12 cellular contexts compared by ENCODE assay signal in the genomic region with DNA sequence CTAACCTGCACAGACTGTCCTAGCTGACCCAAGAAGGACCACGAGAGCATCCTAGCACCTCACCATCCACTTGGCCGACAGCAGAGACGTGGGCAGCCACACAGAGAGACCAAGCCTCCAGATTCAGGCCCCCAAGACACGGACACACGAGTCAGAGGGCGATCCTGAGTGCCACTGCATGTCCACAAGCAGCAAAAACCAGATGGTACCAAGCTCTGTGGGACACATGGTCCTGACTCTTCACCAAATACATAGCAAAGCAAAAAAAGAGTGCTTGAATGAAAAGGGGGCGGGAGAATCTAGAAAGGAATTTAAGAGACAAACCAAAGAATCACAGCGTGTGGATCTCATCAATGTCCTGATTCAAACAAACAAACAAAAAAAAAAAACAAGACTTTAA. TPM values are rescaled to one million over a fixed set of nuclear protein-coding genes. Genes with fewer than 3 reads are reported as not detected.
DNase-seq lines count a peak whose midpoint lies in the region; ATAC-seq and TF ChIP-seq lines count a peak whose summit lies in the region.
"Had no signal": no experiment of that assay in that cellular context is flagged by ENCODE, and none has a peak within 500 bp of the region (broad histone marks: within the 10 kb centered on the region; RNA-seq: fewer than 3 reads in every experiment).

No MANE protein-coding gene starts in this region.

- peaks cover 51% of the 10 kb centered on the region for H3K9me1 ChIP-seq in IMR-90 (ENCODE audit: insufficient read depth, low read length)

- no TSS peak for BruUV-seq in IMR-90 (replicated peaks; lab: Mats Ljungman, UMichigan)

- TF ChIP-seq POLR2A in IMR-90 (IDR thresholded peaks at IDR 0.05; ENCODE audit: low read depth, low read length) (no peak), prostate gland (IDR thresholded peaks at IDR 0.05) (no peak)

- peak overlapping the region; percentile 88 for H2BK5ac ChIP-seq in IMR-90 (ENCODE audit: low read depth, low read length, poor library complexity, severe bottlenecking)

- in situ Hi-C loops in IMR-90 (cut with MboI; ENCODE audit: low sequenced_read_pairs), result no loop called here

- peak overlapping the region; percentile 97 for H2AK5ac ChIP-seq in IMR-90 (ENCODE audit: low read depth, low read length)

- H3K4me3 ChIP-seq in AG04450 (ENCODE audit: low read depth, low read length) (no peak overlapping the region), IMR-90 (ENCODE audit: insufficient read depth, low read depth, low read length) (no peak overlapping the region), prostate gland (no peak overlapping the region), coronary artery (no peak overlapping the region)
- H3K4me3 ChIP-seq: smooth muscle cell had no signal

- H3K36me3 ChIP-seq in IMR-90 (ENCODE audit: control insufficient read depth, insufficient read depth, low read length), result peaks cover 11% of the 10 kb centered on the region
- H3K36me3 ChIP-seq in prostate gland, result peaks cover 5 to 6% of the 10 kb centered on the region in 2 donors

- no peak overlapping the region; the same call in 1 of the 2 replicates for H3K4me2 ChIP-seq in IMR-90 (ENCODE audit: low read depth, low read length)

- H2BK20ac ChIP-seq in IMR-90 (ENCODE audit: low read depth, low read length), result peak overlapping the region; percentile 6; the same call in 1 of the 2 replicates

- no peaks in the 10 kb centered on the region for H3K9me3 Mint-ChIP-seq in activated CD8-positive, alpha-beta memory T cell treated with anti-CD3 and anti-CD28 coated beads, Interleukin-2, amount 10 ng/mL, durations not matched to agents 7 days and 5 days (ENCODE audit: low read depth)

- H3K27me3 ChIP-seq in AG04450 (ENCODE audit: control insufficient read depth, insufficient read depth, low read length) (no peaks in the 10 kb centered on the region), IMR-90 (ENCODE audit: control insufficient read depth, insufficient read depth, low read length) (no peaks in the 10 kb centered on the region), prostate gland (replicated peaks; ENCODE audit: insufficient read depth) (no peaks in the 10 kb centered on the region)

- no peak for TF ChIP-seq CTCF in AG04450 (IDR thresholded peaks at IDR 0.05; ENCODE audit: low read depth, low read length)
- no peak for TF ChIP-seq CTCF in IMR-90 (conservative IDR thresholded peaks at IDR 0.05; ENCODE audit: low read depth, low read length)
- TF ChIP-seq CTCF in prostate gland (IDR thresholded peaks at IDR 0.05), result no peak
- TF ChIP-seq CTCF in coronary artery (IDR thresholded peaks at IDR 0.05), result no peak

- peak overlapping the region; percentile 53 for H2AFZ ChIP-seq in IMR-90 (replicated peaks; ENCODE audit: low read length, poor library complexity)

- H2BK120ac ChIP-seq in IMR-90 (ENCODE audit: low read depth, low read length), result peak overlapping the region; percentile 70

- H3K4me1 ChIP-seq in IMR-90 (ENCODE audit: control insufficient read depth, insufficient read depth, low read length) (peaks cover 36% of the 10 kb centered on the region), prostate gland (replicated peaks) (peaks cover 49% of the 10 kb centered on the region)

- POLR2A ChIA-PET in AG04450 (lab: Yijun Ruan, JAX) (no interaction called here), IMR-90 (lab: Charles Lee; ENCODE audit: unreplicated experiment) (no interaction called here)

- H4K5ac ChIP-seq in IMR-90 (ENCODE audit: low read depth, low read length), result no peak overlapping the region

- no peak overlapping the region; the same call in 1 of the 2 replicates for H3K18ac ChIP-seq in IMR-90 (ENCODE audit: low read depth, low read length)

- peak overlapping the region; percentile 50 for H4K91ac ChIP-seq in IMR-90 (ENCODE audit: insufficient read depth, low read depth, low read length)

- H3K4me3 Mint-ChIP-seq in activated CD8-positive, alpha-beta memory T cell treated with anti-CD3 and anti-CD28 coated beads, Interleukin-2, amount 10 ng/mL, durations not matched to agents 7 days and 5 days, result no peak overlapping the region

- H4K8ac ChIP-seq in IMR-90 (ENCODE audit: low read depth in 2 of 2, low read length in 2 of 2), result peak overlapping the region in 1 of 2 experiments; percentile 56; a peak in 3 of 4 replicates

- dilution Hi-C loops in IMR-90 (cut with HindIII; ENCODE audit: low sequenced_read_pairs, unreplicated experiment), result no loop called here

- H2BK15ac ChIP-seq in IMR-90 (ENCODE audit: low read depth, low read length), result peak overlapping the region; percentile 59; the same call in 1 of the 3 replicates

- H3K27me3 Mint-ChIP-seq in activated CD8-positive, alpha-beta memory T cell treated with anti-CD3 and anti-CD28 coated beads, Interleukin-2, amount 10 ng/mL, durations not matched to agents 7 days and 5 days, result no peaks in the 10 kb centered on the region

- peak overlapping the region; percentile 39 for H3K27ac ChIP-seq in AG04450 (ENCODE audit: low read depth, low read length)
- peak overlapping the region; percentile 12 for H3K27ac ChIP-seq in IMR-90 (ENCODE audit: insufficient read depth, low read length)
- peak overlapping the region; percentile 60 to 67 for H3K27ac ChIP-seq in prostate gland
- no peak overlapping the region for H3K27ac ChIP-seq in coronary artery

- TF ChIP-seq RAD21 in IMR-90 (IDR thresholded peaks at IDR 0.05; ENCODE audit: low read length), result no peak

- peak overlapping the region; percentile 18 for H2AK9ac ChIP-seq in IMR-90 (replicated peaks; ENCODE audit: low read depth, low read length, poor library complexity)

- ATAC-seq in IMR-90 (ENCODE audit: low read depth), result no peak
- ATAC-seq in activated CD8-positive, alpha-beta memory T cell treated with anti-CD3 and anti-CD28 coated beads, Interleukin-2, amount 10 ng/mL, durations not matched to agents 7 days and 5 days, result no peak

- H3K56ac ChIP-seq in IMR-90 (ENCODE audit: extremely low read depth, insufficient read depth, low read length), result no peak overlapping the region

- intact Hi-C loops in IMR-90 (cut with micrococcal nuclease) (loop anchor here (5.0 kb wide), 1 partner anchor 38 kb away; no protein-coding TSS in a partner anchor), prostate gland (cut with DNase I) (loop anchor here (5.0 kb wide), 1 partner anchor 38 kb away; no protein-coding TSS in a partner anchor)

- H4K20me1 ChIP-seq in IMR-90 (ENCODE audit: insufficient read depth, low read length), result peaks cover 81% of the 10 kb centered on the region

- peaks cover 42 to 94% of the 10 kb centered on the region in 2 experiments for H3K79me1 ChIP-seq in IMR-90 (ENCODE audit: low read depth in 1 of 2, low read length in 2 of 2)

- no peak for DNase-seq in AG04450 (ENCODE audit: low read depth, low spot score)
- peak; percentile 15 for DNase-seq in IMR-90
- peak; percentile 13 for DNase-seq in fibroblast of gingiva (ENCODE audit: low read depth)
- DNase-seq in prostate gland (ENCODE audit: low spot score), result no peak
- no peak for DNase-seq in NCI-H526 treated with DMSO at 0.1 percent for 48 hours (lab: John Stamatoyannopoulos, UW)
- no peak for DNase-seq in coronary artery (ENCODE audit: low spot score)
- no peak for DNase-seq in activated gamma-delta T cell (lab: John Stamatoyannopoulos, UW)
- no peak for DNase-seq in activated CD8-positive, alpha-beta memory T cell treated with anti-CD3 and anti-CD28 coated beads, Interleukin-2, amount 10 ng/mL, durations not matched to agents 7 days and 5 days
- DNase-seq: activated CD4-positive, alpha-beta T cell treated with anti-CD3 and anti-CD28 coated beads, Interleukin-2, amount 50 U/mL, for 48 hours; activated effector memory CD4-positive, alpha-beta T cell treated with anti-CD3 and anti-CD28 coated beads, Interleukin-2, amount 50 U/mL, for 16 hours; T1000 had no signal

- H3K36me3 Mint-ChIP-seq in activated CD8-positive, alpha-beta memory T cell treated with anti-CD3 and anti-CD28 coated beads, Interleukin-2, amount 10 ng/mL, durations not matched to agents 7 days and 5 days, result no peaks in the 10 kb centered on the region

- no peak overlapping the region for H3K9ac ChIP-seq in IMR-90 (ENCODE audit: low read depth, low read length)

- H3K9me3 ChIP-seq in AG04450 (ENCODE audit: control insufficient read depth, insufficient read depth, low read length) (no peaks in the 10 kb centered on the region; the same call in 1 of the 2 replicates), IMR-90 (ENCODE audit: control insufficient read depth, insufficient read depth, low read length) (no peaks in the 10 kb centered on the region), prostate gland (no peaks in the 10 kb centered on the region)

- CTCF ChIA-PET in AG04450 (lab: Charles Lee), result interaction anchor here (0.8 to 2.8 kb wide), 2 partner anchors 16 to 17 kb away, joined by 6 to 26 read pairs; no protein-coding TSS in a partner anchor
- CTCF ChIA-PET in IMR-90 (lab: Yijun Ruan, JAX), result interaction anchor here (2.2 kb wide), 1 partner anchor 16 kb away, joined by 6 read pairs; no protein-coding TSS in a partner anchor
- CTCF ChIA-PET in activated CD8-positive, alpha-beta memory T cell treated with anti-CD3 and anti-CD28 coated beads, Interleukin-2, amount 10 ng/mL, durations not matched to agents 7 days and 5 days (lab: Charles Lee), result interaction anchor here (5.2 kb wide), 1 partner anchor 16 kb away, joined by 25 read pairs; no protein-coding TSS in a partner anchor

- peak overlapping the region; percentile 85 for H3K23ac ChIP-seq in IMR-90 (ENCODE audit: low read depth, low read length)

- no peak overlapping the region for H3K27ac Mint-ChIP-seq in activated CD8-positive, alpha-beta memory T cell treated with anti-CD3 and anti-CD28 coated beads, Interleukin-2, amount 10 ng/mL, durations not matched to agents 7 days and 5 days

- H3K4ac ChIP-seq in IMR-90 (ENCODE audit: low read depth, low read length), result peak overlapping the region; percentile 90

- H3K4me1 Mint-ChIP-seq in activated CD8-positive, alpha-beta memory T cell treated with anti-CD3 and anti-CD28 coated beads, Interleukin-2, amount 10 ng/mL, durations not matched to agents 7 days and 5 days, result peaks cover 20% of the 10 kb centered on the region

- WGBS in IMR-90 (ENCODE audit: extremely low coverage in 2 of 2, insufficient read length in 1 of 2), 2 experiments, result 100% methylated on average over 1 of the region's 8 CpGs; no CpG with 5 or more reads in 1 of the 2 experiments
- 71% methylated on average over 8 of the region's 8 CpGs for WGBS in prostate gland

- peak overlapping the region; percentile 76; the same call in 1 of the 2 replicates for H3K14ac ChIP-seq in IMR-90 (replicated peaks; ENCODE audit: low read depth, low read length)

TF ChIP-seq in IMR-90, 13 proteins besides CTCF, POLR2A, EP300 and RAD21 (continues in another document):
- TF ChIP-seq RFX5 (IDR thresholded peaks at IDR 0.05; ENCODE audit: low read depth, low read length) (no peak), NFE2L2 (IDR thresholded peaks at IDR 0.05; ENCODE audit: low read depth, low read length) (no peak)

RNA-seq across cellular contexts. Expression of a gene that starts 45.2 kb away (rescaled TPM):
- polyA plus RNA-seq in AG04450 (2011; rRNA removed) (12.3 and 15.3 TPM in 2 replicates), IMR-90 (2012; rRNA removed) (30.6 and 45.4 TPM in 2 replicates)
- polyA minus RNA-seq in AG04450 (2011; rRNA and poly(A)+ RNA removed), result 17.5 and 18.0 TPM in 2 replicates
- total RNA-seq in IMR-90 (2012; rRNA removed) (1.3 and 1.7 TPM in 2 replicates), prostate gland (10 to 100 TPM; 39.9 to 41.4 TPM)
- 19.2 and 30.8 TPM in 2 replicates for polyA plus RNA-seq in IMR-90 (2012; cell fraction: cytosol; rRNA removed)
- 39.7 and 78.9 TPM in 2 replicates for polyA plus RNA-seq in IMR-90 (2012; cell fraction: nucleus; rRNA removed; ENCODE audit: low replicate concordance)
- total RNA-seq in activated CD8-positive, alpha-beta memory T cell treated with anti-CD3 and anti-CD28 coated beads, Interleukin-2, amount 10 ng/mL, durations not matched to agents 7 days and 5 days, result 10 to 100 TPM; 40.5 to 47.1 TPM

Comparison
In these comparisons a context has a peak if more than half of its experiments do, and no peak if none do; other contexts are left out.
1. DNase-seq: peak in IMR-90 (single experiment) and fibroblast of gingiva (single experiment); none in AG04450 (single experiment), prostate gland (single experiment), NCI-H526 treated with DMSO at 0.1 percent for 48 hours (single experiment), coronary artery (single experiment), activated gamma-delta T cell (single experiment) and activated CD8-positive, alpha-beta memory T cell treated with anti-CD3 and anti-CD28 coated beads, Interleukin-2, amount 10 ng/mL, durations not matched to agents 7 days and 5 days (single experiment).
2. H3K27ac ChIP-seq: peak in AG04450 (single experiment), IMR-90 (single experiment) and prostate gland (2 of 2); none in coronary artery (0 of 2).
3. RNA of a gene that starts 45.2 kb away (total RNA-seq): 40.5 to 47.1 TPM in activated CD8-positive, alpha-beta memory T cell treated with anti-CD3 and anti-CD28 coated beads, Interleukin-2, amount 10 ng/mL, durations not matched to agents 7 days and 5 days and 39.9 to 41.4 TPM in prostate gland; 1.3 to 1.7 TPM in IMR-90; every median in the first group is over 10 times any median in the second.